23 cellular contexts compared by ENCODE assay signal in genomic region chr14:66268802-66269334, GRCh38.
"Had no signal": no experiment of that assay in that cellular context is flagged by ENCODE, and none has a peak within 500 bp of the region (broad histone marks: within the 10 kb centered on the region; RNA-seq: fewer than 3 reads in every experiment).

No MANE protein-coding gene starts in this region.

- H3K27me3 ChIP-seq: adrenal gland, SJCRH30 had no signal

- H3K4me3 ChIP-seq: adrenal gland, K562, SJCRH30 had no signal

- H3K4me2 ChIP-seq: SK-N-SH had no signal

- H3K4me1 ChIP-seq: adrenal gland, SJCRH30 had no signal

- H3K36me3 ChIP-seq: adrenal gland, SJCRH30 had no signal

- DNase-seq: activated CD4-positive, alpha-beta T cell treated with anti-CD3 and anti-CD28 coated beads for 36 hours; activated CD4-positive, alpha-beta T cell treated with anti-CD3 and anti-CD28 coated beads, Interleukin-2, amount 10 ng/mL, durations not matched to agents 7 days and 5 days; activated CD4-positive, alpha-beta T cell treated with anti-CD3 and anti-CD28 coated beads, Interleukin-2, amount 50 U/mL, for 48 hours; activated CD8-positive, alpha-beta T cell treated with anti-CD3 and anti-CD28 coated beads, Interleukin-2, amount 10 ng/mL, durations not matched to agents 7 days and 5 days; activated gamma-delta T cell treated with Interleukin-2 at 50 U/mL for 16 hours; activated naive CD4-positive, alpha-beta T cell treated with anti-CD3 and anti-CD28 coated beads for 36 hours; activated T-cell treated with anti-CD3 and anti-CD28 coated beads for 4 hours; activated T-cell treated with anti-CD3 and anti-CD28 coated beads, Interleukin-2, amount 50 U/mL, for 4 hours; adrenal gland; caudate nucleus; NCI-H1048; NCI-H1105 treated with DMSO at 0.1 percent for 48 hours; NCI-H1436; NCI-H1694 treated with DMSO at 0.1 percent for 48 hours; NCI-H2029; NCI-H345; NCI-H524 treated with DMSO at 0.1 percent for 48 hours; SHP77; SJCRH30; SK-N-SH had no signal

- H3K9ac ChIP-seq: SK-N-SH had no signal

- H3K9me3 ChIP-seq: adrenal gland, SJCRH30 had no signal

- FAIRE-seq: bronchial epithelial cell, K562, TTC549 had no signal

- H3K27ac ChIP-seq: adrenal gland, SJCRH30 had no signal
